ENCODE assay signal across 21 cellular contexts in genomic region chr20:62019881-62020492, GRCh38. TPM values are rescaled to one million over a fixed set of nuclear protein-coding genes. Genes with fewer than 3 reads are reported as not detected.
A peak's percentile ranks its signal among the peaks of the same experiment; 100 is the strongest.
DNase-seq lines count a peak whose midpoint lies in the region; ATAC-seq, FAIRE-seq and TF ChIP-seq lines count a peak whose summit lies in the region.
"Had no signal": no experiment of that assay in that cellular context is flagged by ENCODE, and none has a peak within 500 bp of the region (broad histone marks: within the 10 kb centered on the region; RNA-seq: fewer than 3 reads in every experiment).

No MANE protein-coding gene starts in this region.

- no peaks in the 10 kb centered on the region for H3K9me3 ChIP-seq in kidney (ENCODE audit: control insufficient read depth in 1 of 2, low read length in 2 of 2)
- no peaks in the 10 kb centered on the region for H3K9me3 ChIP-seq in psoas muscle
- H3K9me3 ChIP-seq: colonic mucosa, neutrophil, sigmoid colon had no signal

- no peaks in the 10 kb centered on the region for H3K27me3 ChIP-seq in H7 (ENCODE audit: control insufficient read depth, insufficient read depth, low read length)
- no peaks in the 10 kb centered on the region for H3K27me3 ChIP-seq in psoas muscle (ENCODE audit: insufficient read depth in 3 of 3, low read length in 2 of 3)
- H3K27me3 ChIP-seq: colonic mucosa, neutrophil, sigmoid colon had no signal

- H3K9me3 Mint-ChIP-seq in brain, result no peaks in the 10 kb centered on the region
- H3K9me3 Mint-ChIP-seq: activated naive CD4-positive, alpha-beta T cell treated with anti-CD3 and anti-CD28 coated beads, Interleukin-2, amount 50 U/mL, for 24 hours had no signal

- TF ChIP-seq CTCF in brain (conservative IDR thresholded peaks at IDR 0.05) (no peak), kidney (IDR thresholded peaks at IDR 0.05; ENCODE audit: borderline replicate concordance, extremely low read depth, insufficient read depth) (no peak), psoas muscle (IDR thresholded peaks at IDR 0.05) (no peak)

- H3K27ac ChIP-seq in kidney (ENCODE audit: low read depth in 2 of 2, low read length in 2 of 2) (no peak overlapping the region), psoas muscle (peak overlapping the region; percentile 75)
- H3K27ac ChIP-seq: colonic mucosa, neutrophil, sigmoid colon, SK-N-MC had no signal

- H3K4me3 ChIP-seq in H7 (ENCODE audit: insufficient read depth, low read depth, low read length) (no peak overlapping the region), kidney (ENCODE audit: low read length in 2 of 2) (no peak overlapping the region), psoas muscle (no peak overlapping the region)
- H3K4me3 ChIP-seq: colonic mucosa, sigmoid colon, SK-N-MC had no signal

- no peak for FAIRE-seq in kidney (lab: Jason Lieb, UNC)
- FAIRE-seq: urothelium cell line had no signal

- DNase-seq in H7 (peak; percentile 74), kidney (peak; percentile 49), psoas muscle (peak; percentile 55 to 86), NCI-H510A (lab: John Stamatoyannopoulos, UW) (no peak), NCI-H2171 treated with DMSO at 0.1 percent for 48 hours (lab: John Stamatoyannopoulos, UW) (no peak), NCI-H146 (lab: John Stamatoyannopoulos, UW) (no peak)
- DNase-seq: activated CD4-positive, alpha-beta T cell treated with anti-CD3 and anti-CD28 coated beads, Interleukin-2, amount 50 U/mL, for 1 hour; activated T-cell treated with anti-CD3 and anti-CD28 coated beads for 4 hours; colonic mucosa; hippocampal formation; Kasumi-1; NCI-H1417; NCI-H82; PC-3; sigmoid colon had no signal

- H3K4me1 ChIP-seq in kidney (ENCODE audit: control insufficient read depth in 1 of 2, insufficient read depth in 1 of 2, low read depth in 1 of 2, low read length in 2 of 2) (peaks cover 20 to 27% of the 10 kb centered on the region in 2 donors), psoas muscle (peaks cover 64% of the 10 kb centered on the region)
- H3K4me1 ChIP-seq: colonic mucosa had no signal

- H3K36me3 ChIP-seq in H7 (replicated peaks; ENCODE audit: control insufficient read depth, insufficient read depth, low read length) (no peaks in the 10 kb centered on the region), kidney (ENCODE audit: control insufficient read depth in 1 of 2, insufficient read depth in 2 of 2, low read length in 2 of 2) (no peaks in the 10 kb centered on the region), psoas muscle (ENCODE audit: insufficient read depth in 1 of 2, low read depth in 1 of 2) (no peaks in the 10 kb centered on the region)
- H3K36me3 ChIP-seq: colonic mucosa, neutrophil, sigmoid colon had no signal

- H3K4me3 Mint-ChIP-seq in brain, result no peak overlapping the region
- H3K4me3 Mint-ChIP-seq: activated naive CD4-positive, alpha-beta T cell treated with anti-CD3 and anti-CD28 coated beads, Interleukin-2, amount 50 U/mL, for 24 hours had no signal

- no peaks in the 10 kb centered on the region for H3K27me3 Mint-ChIP-seq in brain
- H3K27me3 Mint-ChIP-seq: activated naive CD4-positive, alpha-beta T cell treated with anti-CD3 and anti-CD28 coated beads, Interleukin-2, amount 50 U/mL, for 24 hours had no signal

- 49 to 56% (median 50%) methylated on average over 16 to 19 of the region's 19 CpGs for WGBS in psoas muscle, 3 donors

- peak overlapping the region in 4 of 5 experiments; percentile 0 to 84 (median 12) for H3K27ac Mint-ChIP-seq in brain
- H3K27ac Mint-ChIP-seq: activated naive CD4-positive, alpha-beta T cell treated with anti-CD3 and anti-CD28 coated beads, Interleukin-2, amount 50 U/mL, for 24 hours had no signal

- intact Hi-C loops in kidney (cut with DNase I), result loop anchor here (10.0 kb wide), 1 partner anchor 115 kb away; no protein-coding TSS in a partner anchor
- intact Hi-C loops in psoas muscle (cut with DNase I), result loop anchor here in 1 of 2 donors (5.0 kb wide), 1 partner anchor 117 kb away; no protein-coding TSS in a partner anchor

- H3K36me3 Mint-ChIP-seq in brain, result no peaks in the 10 kb centered on the region
- H3K36me3 Mint-ChIP-seq: activated naive CD4-positive, alpha-beta T cell treated with anti-CD3 and anti-CD28 coated beads, Interleukin-2, amount 50 U/mL, for 24 hours had no signal

- peaks cover 61% of the 10 kb centered on the region for H3K4me1 Mint-ChIP-seq in brain

- H3K9ac ChIP-seq in kidney (ENCODE audit: low read length in 2 of 2), result no peak overlapping the region

- ATAC-seq in psoas muscle (peak; percentile 67 to 82 (median 70)), GM21576 (IDR thresholded peaks at IDR 0.05; ENCODE audit: unreplicated experiment) (no peak)
- ATAC-seq: PC-3 had no signal

RNA-seq across cellular contexts. Expression of gene TAF4, which starts 45.7 kb away (rescaled TPM):
- 5.2 and 8.0 TPM in 2 replicates for total RNA-seq in H7 (2014; rRNA removed; shearing (Covaris generic))
- polyA plus RNA-seq in brain (ENCODE audit: insufficient read depth, low read depth, low replicate concordance) (15.1 TPM), kidney (ENCODE audit: insufficient read depth, low read depth, low replicate concordance) (3.7 TPM), psoas muscle (1 to 10 TPM; 2.8 to 6.3 (median 3.3) TPM)
- total RNA-seq in kidney (18.4 TPM), psoas muscle (10 to 100 TPM; 10.7 to 17.7 (median 14.4) TPM)

Comparison
In these comparisons a context has a peak if more than half of its experiments do, and no peak if none do; other contexts are left out.
1. DNase-seq: peak in H7 (single experiment), kidney (single experiment) and psoas muscle (2 of 2); none in NCI-H510A (single experiment), NCI-H2171 treated with DMSO at 0.1 percent for 48 hours (single experiment) and NCI-H146 (single experiment).